In genomic region chr18:9106094-9106493, GRCh38 we compare ENCODE assay signal across 10 cellular contexts. TPM values are rescaled to one million over a fixed set of nuclear protein-coding genes. Genes with fewer than 3 reads are reported as not detected.
A peak's percentile ranks its signal among the peaks of the same experiment; 100 is the strongest.
DNase-seq lines count a peak whose midpoint lies in the region; ATAC-seq and TF ChIP-seq lines count a peak whose summit lies in the region.
"Had no signal": no experiment of that assay in that cellular context is flagged by ENCODE, and none has a peak within 500 bp of the region (broad histone marks: within the 10 kb centered on the region; RNA-seq: fewer than 3 reads in every experiment).

No MANE protein-coding gene starts in this region.

- H3K36me3 Mint-ChIP-seq in CD4-positive, alpha-beta T cell (ENCODE audit: low read depth): peaks cover 61% of the 10 kb centered on the region
- no peaks in the 10 kb centered on the region for H3K36me3 Mint-ChIP-seq in natural killer cell

- POLR2A ChIA-PET in CD4-positive, alpha-beta T cell (lab: Charles Lee): interaction anchor here (0.7 to 35.5 kb wide), 4 partner anchors 10 to 79 kb away, joined by 3 to 914 read pairs (median 101); partner anchors contain the start of gene ANKRD12
- POLR2A ChIA-PET in HEK293T (lab: Yijun Ruan, JAX): no interaction called here

- no peak for ATAC-seq in CD4-positive, alpha-beta T cell (ENCODE audit: poor library complexity)
- ATAC-seq in natural killer cell: no peak

- peaks cover 91% of the 10 kb centered on the region for H3K4me1 Mint-ChIP-seq in CD4-positive, alpha-beta T cell (ENCODE audit: low read depth)
- peaks cover 85 to 88% of the 10 kb centered on the region in 2 donors for H3K4me1 Mint-ChIP-seq in natural killer cell

- H3K36me3 ChIP-seq in MG63: peaks cover 53% of the 10 kb centered on the region

- H3K9me3 Mint-ChIP-seq in CD4-positive, alpha-beta T cell: no peaks in the 10 kb centered on the region
- H3K9me3 Mint-ChIP-seq in natural killer cell: no peaks in the 10 kb centered on the region

- no peak for TF ChIP-seq CTCF in CD4-positive, alpha-beta T cell (IDR thresholded peaks at IDR 0.05)
- TF ChIP-seq CTCF in coronary artery (IDR thresholded peaks at IDR 0.05) (no peak), natural killer cell (IDR thresholded peaks at IDR 0.05) (no peak)

- H3K4me3 ChIP-seq in MG63: 0 out of 2 replicates have a peak overlapping the region, but pooled peaks have one; percentile 85
- H3K4me3 ChIP-seq in coronary artery: peak overlapping the region; percentile 85

- intact Hi-C loops in CD4-positive, alpha-beta T cell (cut with DNase I, micrococcal nuclease): loop anchor here (10.0 kb wide), 2 partner anchors 229 to 809 kb away; partner anchors contain the start of genes VAPA (in 2 of the 2) and TWSG1 (in 1 of the 2)
- intact Hi-C loops in natural killer cell (cut with micrococcal nuclease): loop anchor here (10.0 kb wide), 1 partner anchor 809 kb away; the partner anchor contains the start of gene VAPA

- no peaks in the 10 kb centered on the region for H3K27me3 ChIP-seq in CD4-positive, alpha-beta T cell (ENCODE audit: control insufficient read depth, insufficient read depth, low read length)
- no peaks in the 10 kb centered on the region for H3K27me3 ChIP-seq in MG63

- CTCF ChIA-PET in CD4-positive, alpha-beta T cell (lab: Charles Lee): interaction anchor here (1.6 to 5.7 kb wide), 4 partner anchors 9 to 32 kb away, joined by 4 to 66 read pairs (median 6); partner anchors contain the start of gene ANKRD12
- CTCF ChIA-PET in HEK293T (lab: Yijun Ruan, JAX): no interaction called here

- no peak for DNase-seq in CD4-positive, alpha-beta T cell
- no peak for DNase-seq in MG63
- no peak for DNase-seq in coronary artery (ENCODE audit: low spot score)
- DNase-seq in natural killer cell: no peak
- no peak for DNase-seq in iPS-NIHi11 (ENCODE audit: low spot score)
- DNase-seq in amniotic stem cell (lab: John Stamatoyannopoulos, UW): no peak
- DNase-seq in HEK293T (ENCODE audit: extremely low spot score): no peak
- DNase-seq in SIG-M5 treated with dmso at 0.1 percent for 504 hours (lab: John Stamatoyannopoulos, UW; ENCODE audit: unreplicated experiment): no peak
- DNase-seq: activated gamma-delta T cell, GDM1 had no signal

- no peaks in the 10 kb centered on the region for H3K27me3 Mint-ChIP-seq in CD4-positive, alpha-beta T cell
- H3K27me3 Mint-ChIP-seq in natural killer cell (ENCODE audit: low read depth in 2 of 2): no peaks in the 10 kb centered on the region

- peak overlapping the region; percentile 36 for H3K27ac ChIP-seq in CD4-positive, alpha-beta T cell (ENCODE audit: low read depth, low read length)
- peak overlapping the region in 1 of 2 donors; percentile 8 for H3K27ac ChIP-seq in coronary artery

- peak overlapping the region; percentile 90 for H3K27ac Mint-ChIP-seq in CD4-positive, alpha-beta T cell
- H3K27ac Mint-ChIP-seq in natural killer cell: peak overlapping the region; percentile 85 to 98

- H3K9me3 ChIP-seq in CD4-positive, alpha-beta T cell (ENCODE audit: control insufficient read depth, low read length): no peaks in the 10 kb centered on the region
- no peaks in the 10 kb centered on the region for H3K9me3 ChIP-seq in MG63

- peak overlapping the region; percentile 95 for H3K4me3 Mint-ChIP-seq in CD4-positive, alpha-beta T cell
- H3K4me3 Mint-ChIP-seq in natural killer cell: peak overlapping the region; percentile 52

TF ChIP-seq in HEK293T, 16 proteins besides CTCF, POLR2A, EP300 and RAD21:
- no peak for TF ChIP-seq PKNOX1 (IDR thresholded peaks at IDR 0.05)
- no peak for TF ChIP-seq FOXK2 (IDR thresholded peaks at IDR 0.05)
- TF ChIP-seq ZNF384 (IDR thresholded peaks at IDR 0.05): no peak
- TF ChIP-seq BHLHE40 (IDR thresholded peaks at IDR 0.05; ENCODE audit: borderline replicate concordance): no peak
- TF ChIP-seq ELF4 (IDR thresholded peaks at IDR 0.05): no peak
- TF ChIP-seq SUZ12 (IDR thresholded peaks at IDR 0.05): no peak
- no peak for TF ChIP-seq FOXM1 (IDR thresholded peaks at IDR 0.05; ENCODE audit: borderline replicate concordance)
- TF ChIP-seq FOXA1 (IDR thresholded peaks at IDR 0.05): no peak
- TF ChIP-seq HDGF (IDR thresholded peaks at IDR 0.05; ENCODE audit: borderline replicate concordance): no peak
- TF ChIP-seq L3MBTL2 (conservative IDR thresholded peaks at IDR 0.05): no peak
- TF ChIP-seq LEF1 (IDR thresholded peaks at IDR 0.05; ENCODE audit: borderline replicate concordance): no peak
- TF ChIP-seq ARNT (IDR thresholded peaks at IDR 0.05): no peak
- TF ChIP-seq SP1 (IDR thresholded peaks at IDR 0.05): no peak
- no peak for TF ChIP-seq NFRKB (IDR thresholded peaks at IDR 0.05)
- no peak for TF ChIP-seq TARDBP (IDR thresholded peaks at IDR 0.05)
- TF ChIP-seq CTBP1 (IDR thresholded peaks at IDR 0.05; ENCODE audit: borderline replicate concordance): no peak

RNA-seq across cellular contexts. Expression of gene NDUFV2, which starts 3.6 kb away (rescaled TPM):
- 100 to 1,000 TPM; 230 to 231 TPM for total RNA-seq in CD4-positive, alpha-beta T cell
- total RNA-seq in MG63 (2014; rRNA removed; shearing (Covaris generic); ENCODE audit: low replicate concordance): 265 and 311 TPM in 2 replicates
- total RNA-seq in natural killer cell: 100 to 1,000 TPM; 137 to 188 (median 154) TPM

RNA-seq across cellular contexts. Expression of gene ANKRD12, which starts 30.5 kb away (rescaled TPM):
- total RNA-seq in CD4-positive, alpha-beta T cell: 100 to 1,000 TPM; 160 to 164 TPM
- 7.8 and 9.6 TPM in 2 replicates for total RNA-seq in MG63 (2014; rRNA removed; shearing (Covaris generic); ENCODE audit: low replicate concordance)
- total RNA-seq in natural killer cell: 100 to 1,000 TPM; 136 to 148 (median 141) TPM

Comparison
In these comparisons a context has a peak if more than half of its experiments do, and no peak if none do; other contexts are left out.
1. RNA of gene ANKRD12, which starts 30.5 kb away (total RNA-seq): 160 to 164 TPM in CD4-positive, alpha-beta T cell and 136 to 148 TPM in natural killer cell; 7.8 to 9.6 TPM in MG63; every median in the first group is over 10 times any median in the second.